In genomic region chr6:46781478-46782378, GRCh38 we compare ENCODE assay signal across 8 cellular contexts. TPM values are rescaled to one million over a fixed set of nuclear protein-coding genes. Genes with fewer than 3 reads are reported as not detected.
DNase-seq lines count a peak whose midpoint lies in the region; ATAC-seq and TF ChIP-seq lines count a peak whose summit lies in the region.

No MANE protein-coding gene starts in this region.

- H3K4me1 ChIP-seq in MM.1S (ENCODE audit: low read length), result no peaks in the 10 kb centered on the region
- no peaks in the 10 kb centered on the region for H3K4me1 ChIP-seq in RWPE2 (ENCODE audit: insufficient read depth, poor library complexity, severe bottlenecking)
- H3K4me1 ChIP-seq in aorta (ENCODE audit: control insufficient read depth in 1 of 2, insufficient read depth in 2 of 2, low read length in 2 of 2), result no peaks in the 10 kb centered on the region

- H3K79me2 ChIP-seq in MM.1S (ENCODE audit: low read length) (no peaks in the 10 kb centered on the region), neural cell (replicated peaks; ENCODE audit: insufficient read depth, low read length) (no peaks in the 10 kb centered on the region)

- DNase-seq in activated T-cell treated with anti-CD3 and anti-CD28 coated beads for 24 hours (ENCODE audit: low read depth), result peak; percentile 16
- no peak for DNase-seq in activated T-cell treated with anti-CD3 and anti-CD28 coated beads, Interleukin-2, amount 50 U/mL, for 1 hour
- peak; percentile 63 for DNase-seq in MM.1S
- DNase-seq in RWPE2 (ENCODE audit: low spot score), result no peak
- DNase-seq in epithelial cell of esophagus (ENCODE audit: low read depth), result peak; percentile 84
- no peak for DNase-seq in aorta
- no peak for DNase-seq in activated CD4-positive, CD25-positive, alpha-beta regulatory T cell treated with anti-CD3 and anti-CD28 coated beads, Interleukin-2, amount 50 U/mL, for 72 hours

- H2AFZ ChIP-seq in MM.1S (ENCODE audit: low read length), result no peak overlapping the region
- H2AFZ ChIP-seq in neural cell (ENCODE audit: low read depth, low read length), result no peak overlapping the region

- no peaks in the 10 kb centered on the region for H3K27me3 ChIP-seq in MM.1S (replicated peaks; ENCODE audit: insufficient read depth, low read length)
- no peaks in the 10 kb centered on the region for H3K27me3 ChIP-seq in RWPE2 (ENCODE audit: insufficient read depth, poor library complexity, severe bottlenecking)
- no peaks in the 10 kb centered on the region for H3K27me3 ChIP-seq in neural cell (ENCODE audit: insufficient read depth, low read depth, low read length)
- H3K27me3 ChIP-seq in aorta (ENCODE audit: control insufficient read depth in 1 of 2, insufficient read depth in 2 of 2, low read length in 1 of 2), result no peaks in the 10 kb centered on the region

- H3K36me3 ChIP-seq in MM.1S (replicated peaks; ENCODE audit: insufficient read depth, low read length) (no peaks in the 10 kb centered on the region), RWPE2 (ENCODE audit: low read depth) (no peaks in the 10 kb centered on the region), neural cell (ENCODE audit: insufficient read depth, low read length) (no peaks in the 10 kb centered on the region), aorta (ENCODE audit: control insufficient read depth in 1 of 2, insufficient read depth in 2 of 2, low read length in 1 of 2) (no peaks in the 10 kb centered on the region)

- H3K27ac ChIP-seq in MM.1S (ENCODE audit: low read length) (no peak overlapping the region), RWPE2 (ENCODE audit: poor library complexity, severe bottlenecking) (no peak overlapping the region), neural cell (ENCODE audit: low read length) (no peak overlapping the region), aorta (ENCODE audit: low read depth in 1 of 2, low read length in 2 of 2) (no peak overlapping the region)

- peak; percentile 76 for TF ChIP-seq RAD21 in neural cell (conservative IDR thresholded peaks at IDR 0.05)

- TF ChIP-seq CTCF in MM.1S (IDR thresholded peaks at IDR 0.05; ENCODE audit: low read length), result peak; percentile 63
- TF ChIP-seq CTCF in RWPE2 (IDR thresholded peaks at IDR 0.05; ENCODE audit: poor library complexity, severe bottlenecking), result peak; percentile 90
- peak; percentile 75 for TF ChIP-seq CTCF in epithelial cell of esophagus (IDR thresholded peaks at IDR 0.05; ENCODE audit: insufficient read depth, low read depth, low read length, missing control alignments)
- peak; percentile 81 for TF ChIP-seq CTCF in neural cell (IDR thresholded peaks at IDR 0.05; ENCODE audit: poor library complexity, severe bottlenecking)

- no peak for TF ChIP-seq EP300 in neural cell (conservative IDR thresholded peaks at IDR 0.05; ENCODE audit: poor library complexity, severe bottlenecking)

- no peaks in the 10 kb centered on the region for H3K9me2 ChIP-seq in MM.1S (replicated peaks; ENCODE audit: insufficient read depth, low read length)
- no peaks in the 10 kb centered on the region for H3K9me2 ChIP-seq in neural cell (ENCODE audit: insufficient read depth, low read length)

- no peak overlapping the region for H3K9ac ChIP-seq in MM.1S (ENCODE audit: low read length)
- H3K9ac ChIP-seq in neural cell (ENCODE audit: low read length), result no peak overlapping the region

- no peak overlapping the region for H3K4me2 ChIP-seq in MM.1S (ENCODE audit: low read depth, low read length)
- no peak overlapping the region for H3K4me2 ChIP-seq in neural cell (ENCODE audit: low read length)

- intact Hi-C loops in aorta (cut with DNase I), result loop anchor here (10.0 kb wide), 3 partner anchors 367 to 697 kb away; no protein-coding TSS in a partner anchor

- H4K20me1 ChIP-seq in MM.1S (ENCODE audit: insufficient read depth, low read length) (no peaks in the 10 kb centered on the region), neural cell (ENCODE audit: insufficient read depth) (no peaks in the 10 kb centered on the region)

- ATAC-seq in RWPE2 (ENCODE audit: low read depth), result peak; percentile 56; the same call in 1 of the 3 replicates
- no peak for ATAC-seq in aorta (ENCODE audit: low FRiP score)

- no peaks in the 10 kb centered on the region for H3K9me3 ChIP-seq in MM.1S (replicated peaks; ENCODE audit: insufficient read depth, low read length)
- no peaks in the 10 kb centered on the region for H3K9me3 ChIP-seq in RWPE2 (ENCODE audit: severe bottlenecking)
- no peaks in the 10 kb centered on the region for H3K9me3 ChIP-seq in neural cell (ENCODE audit: low read length)
- H3K9me3 ChIP-seq in aorta (ENCODE audit: control insufficient read depth, low read length), result no peaks in the 10 kb centered on the region

- H3K4me3 ChIP-seq in MM.1S (ENCODE audit: low read length), result no peak overlapping the region
- H3K4me3 ChIP-seq in RWPE2 (ENCODE audit: severe bottlenecking), result no peak overlapping the region
- no peak overlapping the region for H3K4me3 ChIP-seq in epithelial cell of esophagus (ENCODE audit: low read length)
- no peak overlapping the region for H3K4me3 ChIP-seq in neural cell (ENCODE audit: low read length)
- no peak overlapping the region for H3K4me3 ChIP-seq in aorta (ENCODE audit: low read length in 2 of 2)

- 34 to 37% methylated on average over 6 of the region's 6 CpGs for WGBS in aorta, 2 donors

- H3F3A ChIP-seq in MM.1S (ENCODE audit: insufficient read depth, low read length) (no peaks in the 10 kb centered on the region), neural cell (ENCODE audit: insufficient read depth, low read length, poor library complexity, severe bottlenecking) (no peaks in the 10 kb centered on the region)

TF ChIP-seq in neural cell, 6 proteins besides CTCF, POLR2A, EP300 and RAD21:
- TF ChIP-seq POLR2AphosphoS5 (IDR thresholded peaks at IDR 0.05) (no peak), SMC3 (conservative IDR thresholded peaks at IDR 0.05; ENCODE audit: poor library complexity) (peak; percentile 91), EZH2 (IDR thresholded peaks at IDR 0.05; ENCODE audit: borderline replicate concordance, insufficient read depth, low read length, poor library complexity, severe bottlenecking) (no peak), MXI1 (conservative IDR thresholded peaks at IDR 0.05; ENCODE audit: poor library complexity, severe bottlenecking) (no peak)

RNA-seq across cellular contexts. Expression of gene MEP1A, which starts 11.5 kb away (rescaled TPM):
- polyA plus RNA-seq in neural cell (not detected in 2 replicates), aorta (10 to 100 TPM in 1 of 2 donors, under 1 TPM in 1; 0.10 to 13.6 TPM)
- not detected in 2 replicates for polyA minus RNA-seq in neural cell
- total RNA-seq in aorta, result not detected

RNA-seq across cellular contexts. Expression of gene ANKRD66, which starts 35.0 kb away (rescaled TPM):
- polyA plus RNA-seq in neural cell (not detected in 2 replicates), aorta (not detected)
- not detected in 2 replicates for polyA minus RNA-seq in neural cell
- total RNA-seq in aorta, result not detected

RNA-seq across cellular contexts. Expression of gene PLA2G7, which starts 46.6 kb away (rescaled TPM):
- 0.35 TPM in 1 of 2 replicates, not detected in the other for polyA plus RNA-seq in neural cell
- polyA minus RNA-seq in neural cell, result 0.35 TPM in 1 of 2 replicates, not detected in the other
- 1 to 10 TPM; 1.8 to 2.0 TPM for total RNA-seq in aorta
- polyA plus RNA-seq in aorta, result 1 to 10 TPM in 1 of 2 donors, under 1 TPM in 1; 0.31 to 4.8 TPM

Comparison
In these comparisons a context has a peak if more than half of its experiments do, and no peak if none do; other contexts are left out.
1. DNase-seq: peak in activated T-cell treated with anti-CD3 and anti-CD28 coated beads for 24 hours (single experiment), MM.1S (single experiment) and epithelial cell of esophagus (single experiment); none in activated T-cell treated with anti-CD3 and anti-CD28 coated beads, Interleukin-2, amount 50 U/mL, for 1 hour (single experiment), RWPE2 (single experiment), aorta (0 of 2) and activated CD4-positive, CD25-positive, alpha-beta regulatory T cell treated with anti-CD3 and anti-CD28 coated beads, Interleukin-2, amount 50 U/mL, for 72 hours (single experiment).
2. Peak in every context shown above with its lines, with median percentiles within 50 percentile points of each other: CTCF ChIP-seq.